Comparison of ENCODE assay signal across 8 cellular contexts in genomic region chr15:100572362-100572983, GRCh38. TPM values are rescaled to one million over a fixed set of nuclear protein-coding genes. Genes with fewer than 3 reads are reported as not detected.
DNase-seq lines count a peak whose midpoint lies in the region; ATAC-seq and TF ChIP-seq lines count a peak whose summit lies in the region.

No MANE protein-coding gene starts in this region.

- H3K9ac ChIP-seq in SU-DHL-6 (ENCODE audit: low read length) = no peak overlapping the region

- no peak for DNase-seq in activated naive CD4-positive, alpha-beta T cell treated with anti-CD3 and anti-CD28 coated beads for 36 hours
- no peak for DNase-seq in activated naive CD4-positive, alpha-beta T cell treated with Interleukin-2 at 50 U/mL for 16 hours
- DNase-seq in foreskin keratinocyte (no peak), tibial artery (no peak), NCI-H2107 (lab: John Stamatoyannopoulos, UW) (no peak), NK-92 (lab: John Stamatoyannopoulos, UW; ENCODE audit: unreplicated experiment) (no peak)

- no peaks in the 10 kb centered on the region for H4K20me1 ChIP-seq in SU-DHL-6 (ENCODE audit: low read depth, low read length)

- intact Hi-C loops in activated naive CD4-positive, alpha-beta T cell treated with anti-CD3 and anti-CD28 coated beads for 36 hours (cut with micrococcal nuclease) = loop anchor here (1.0 kb wide), 2 partner anchors 222 to 230 kb away; no protein-coding TSS in a partner anchor
- intact Hi-C loops in tibial artery (cut with DNase I; ENCODE audit: low total_unique reads) = loop anchor here (10.0 kb wide), 1 partner anchor 638 kb away; no protein-coding TSS in a partner anchor

- H3K79me2 ChIP-seq in SU-DHL-6 (ENCODE audit: insufficient read depth, low read length) = no peaks in the 10 kb centered on the region

- no peaks in the 10 kb centered on the region for H3K9me3 Mint-ChIP-seq in activated naive CD4-positive, alpha-beta T cell treated with anti-CD3 and anti-CD28 coated beads for 36 hours

- H3K27me3 ChIP-seq in SU-DHL-6 (ENCODE audit: low read length) (no peaks in the 10 kb centered on the region), foreskin keratinocyte (no peaks in the 10 kb centered on the region), tibial artery (no peaks in the 10 kb centered on the region)

- no peak overlapping the region for H2AFZ ChIP-seq in SU-DHL-6 (ENCODE audit: low read depth, low read length, severe bottlenecking)

- no peaks in the 10 kb centered on the region for H3K9me3 ChIP-seq in SU-DHL-6 (ENCODE audit: insufficient read depth, low read length)
- H3K9me3 ChIP-seq in tibial artery = no peaks in the 10 kb centered on the region

- H3K27ac ChIP-seq in SU-DHL-6 (ENCODE audit: low read depth, low read length) (no peak overlapping the region), foreskin keratinocyte (no peak overlapping the region), tibial artery (no peak overlapping the region)

- no peaks in the 10 kb centered on the region for H3K4me1 ChIP-seq in foreskin keratinocyte
- no peaks in the 10 kb centered on the region for H3K4me1 ChIP-seq in tibial artery

- no peak overlapping the region for H3K4me2 ChIP-seq in SU-DHL-6 (ENCODE audit: low read depth, low read length, poor library complexity, severe bottlenecking)

- no peak overlapping the region for H3K4me3 Mint-ChIP-seq in activated naive CD4-positive, alpha-beta T cell treated with anti-CD3 and anti-CD28 coated beads for 36 hours

- peak overlapping the region; percentile 84 for H3K27ac Mint-ChIP-seq in activated naive CD4-positive, alpha-beta T cell treated with anti-CD3 and anti-CD28 coated beads for 36 hours

- peaks cover 57% of the 10 kb centered on the region for H3K4me1 Mint-ChIP-seq in activated naive CD4-positive, alpha-beta T cell treated with anti-CD3 and anti-CD28 coated beads for 36 hours (ENCODE audit: low read depth)

- H3K4me3 ChIP-seq in SU-DHL-6 (ENCODE audit: insufficient read depth, low read length, poor library complexity, severe bottlenecking) (no peak overlapping the region), tibial artery (no peak overlapping the region)

- peaks cover 57% of the 10 kb centered on the region for H3K36me3 Mint-ChIP-seq in activated naive CD4-positive, alpha-beta T cell treated with anti-CD3 and anti-CD28 coated beads for 36 hours (ENCODE audit: low read depth)

- H3K36me3 ChIP-seq in SU-DHL-6 (ENCODE audit: low read length) = peaks cover 5% of the 10 kb centered on the region; the same call in 1 of the 2 replicates
- H3K36me3 ChIP-seq in tibial artery = peaks cover 12 to 34% (median 29%) of the 10 kb centered on the region in 3 donors

- H3F3A ChIP-seq in SU-DHL-6 (ENCODE audit: insufficient read depth) = no peaks in the 10 kb centered on the region

- no peaks in the 10 kb centered on the region for H3K27me3 Mint-ChIP-seq in activated naive CD4-positive, alpha-beta T cell treated with anti-CD3 and anti-CD28 coated beads for 36 hours (ENCODE audit: low read depth)

- TF ChIP-seq CTCF in SU-DHL-6 (IDR thresholded peaks at IDR 0.05; ENCODE audit: insufficient read depth, low read length, poor library complexity, severe bottlenecking) (peak; percentile 23), foreskin keratinocyte (conservative IDR thresholded peaks at IDR 0.05) (peak; percentile 68), tibial artery (IDR thresholded peaks at IDR 0.05) (peak; percentile 44 to 58)

- CTCF ChIA-PET in activated naive CD4-positive, alpha-beta T cell treated with anti-CD3 and anti-CD28 coated beads for 36 hours (lab: Charles Lee) = interaction anchor here (0.6 to 2.9 kb wide), 16 partner anchors 8 to 239 kb away, joined by 3 to 46 read pairs (median 4); partner anchors contain the start of genes ASB7 and LINS1

- no peak for ATAC-seq in foreskin keratinocyte
- ATAC-seq in HG02610 (IDR thresholded peaks at IDR 0.05; ENCODE audit: unreplicated experiment) = no peak

- no peaks in the 10 kb centered on the region for H3K9me2 ChIP-seq in SU-DHL-6 (replicated peaks; ENCODE audit: insufficient read depth, low read length)

RNA-seq across cellular contexts. Expression of gene LINS1, which starts 29.5 kb away (rescaled TPM):
- 10 to 100 TPM; 36.8 to 37.1 TPM for total RNA-seq in activated naive CD4-positive, alpha-beta T cell treated with anti-CD3 and anti-CD28 coated beads for 36 hours
- 11.9 and 12.4 TPM in 2 replicates for total RNA-seq in foreskin keratinocyte
- polyA plus RNA-seq in foreskin keratinocyte = 4.4 and 5.5 TPM in 2 replicates

RNA-seq across cellular contexts. Expression of gene ASB7, which starts 29.9 kb away (rescaled TPM):
- total RNA-seq in activated naive CD4-positive, alpha-beta T cell treated with anti-CD3 and anti-CD28 coated beads for 36 hours = 10 to 100 TPM; 15.6 to 16.8 TPM
- 10.9 and 11.8 TPM in 2 replicates for total RNA-seq in foreskin keratinocyte
- polyA plus RNA-seq in foreskin keratinocyte = 3.3 and 3.7 TPM in 2 replicates

RNA-seq across cellular contexts. Expression of gene CERS3, which starts 43.7 kb away (rescaled TPM):
- total RNA-seq in activated naive CD4-positive, alpha-beta T cell treated with anti-CD3 and anti-CD28 coated beads for 36 hours = under 1 TPM; 0.21 to 0.25 TPM
- total RNA-seq in foreskin keratinocyte = 12.1 and 14.1 TPM in 2 replicates
- polyA plus RNA-seq in foreskin keratinocyte = 11.2 and 14.3 TPM in 2 replicates

Comparison
In these comparisons a context has a peak if more than half of its experiments do, and no peak if none do; other contexts are left out.
1. RNA of gene CERS3, which starts 43.7 kb away (total RNA-seq): 12.1 to 14.1 TPM in foreskin keratinocyte; 0.21 to 0.25 TPM in activated naive CD4-positive, alpha-beta T cell treated with anti-CD3 and anti-CD28 coated beads for 36 hours; every median in the first group is over 10 times any median in the second.
2. Peak in every context shown above with its lines, with median percentiles within 50 percentile points of each other: CTCF ChIP-seq.